Comparison of ENCODE assay signal across 1 cellular context in genomic region chr17:18183334-18184142, GRCh38.
TF ChIP-seq lines count a peak whose summit lies in the region.

Gene ALKBH5 (plus strand): TSS chr17:18183828. CDS start chr17:18184244, 416 bp downstream.

TF ChIP-seq in GM23338, 12 proteins besides CTCF, POLR2A, EP300 and RAD21:
- TF ChIP-seq POLR2AphosphoS5 (IDR thresholded peaks at IDR 0.05; ENCODE audit: low read depth) (peak; percentile 68), CREB1 (CRISPR knock-in tag; IDR thresholded peaks at IDR 0.05; ENCODE audit: low read depth) (peak; percentile 87), EZH2phosphoT487 (IDR thresholded peaks at IDR 0.05; ENCODE audit: unreplicated experiment) (no peak), ETS1 (IDR thresholded peaks at IDR 0.05) (peak; percentile 39; the same call in 1 of the 2 replicates)
